Comparison of ENCODE assay signal across 6 cellular contexts in genomic region chr10:42828391-42828790, GRCh38. TPM values are rescaled to one million over a fixed set of nuclear protein-coding genes. Genes with fewer than 3 reads are reported as not detected.
DNase-seq lines count a peak whose midpoint lies in the region; ATAC-seq, FAIRE-seq and TF ChIP-seq lines count a peak whose summit lies in the region.
"Not testable (repeated sequence)": the region's sequence is repeated elsewhere in the genome, so short reads cannot be mapped to it uniquely, and the experiment has no call there.

No MANE protein-coding gene starts in this region.

- not testable (repeated sequence) for H4K91ac ChIP-seq in H1 (replicated peaks; ENCODE audit: insufficient read length, low read length)

- not testable (repeated sequence) for H2BK120ac ChIP-seq in H1 (replicated peaks; ENCODE audit: low read depth, low read length)

- H3K27ac ChIP-seq in GM23338 (ENCODE audit: low read depth) (peak overlapping the region; percentile 59; the same call in 1 of the 2 replicates), HUES64 (ENCODE audit: low read depth, low read length) (peak overlapping the region; percentile 81; the same call in 1 of the 2 replicates), iPS-20b (ENCODE audit: low read length) (peak overlapping the region; percentile 54)
- not testable (repeated sequence) for H3K27ac ChIP-seq in H1 (ENCODE audit: low read depth, low read length); neural progenitor cell

- 0 out of 2 replicates have a peak overlapping the region, but pooled peaks have one; percentile 50 for H2BK12ac ChIP-seq in H1 (ENCODE audit: low read depth, low read length)

- not testable (repeated sequence) for H3K14ac ChIP-seq in H1 (ENCODE audit: insufficient read length)

- not testable (repeated sequence) for FAIRE-seq in H1 (lab: Jason Lieb, UNC)

- H4K20me1 ChIP-seq in GM23338 (replicated peaks; ENCODE audit: insufficient read depth); H1 (replicated peaks in 1 of 2; ENCODE audit: control insufficient read depth in 1 of 2, insufficient read depth in 2 of 2, low read length in 2 of 2); neural progenitor cell (ENCODE audit: low read depth): not testable (repeated sequence)

- H3K4me1 Mint-ChIP-seq in GM23338 = peaks cover 40% of the 10 kb centered on the region
- peaks cover 21% of the 10 kb centered on the region for H3K4me1 Mint-ChIP-seq in neural progenitor cell

- H3K27me3 ChIP-seq in GM23338 (ENCODE audit: insufficient read depth); HAP-1 (ENCODE audit: low read depth); HUES64 (ENCODE audit: insufficient read depth, low read length); H1 (replicated peaks in 1 of 4; ENCODE audit: control insufficient read depth in 3 of 4, extremely low read depth in 1 of 4, insufficient read depth in 3 of 4, low read length in 3 of 4); iPS-20b (ENCODE audit: insufficient read depth, low read length); neural progenitor cell: not testable (repeated sequence)

- not testable (repeated sequence) for TF ChIP-seq RAD21 in H1 (IDR thresholded peaks at IDR 0.05 in 1 of 2, conservative IDR thresholded peaks at IDR 0.05 in 1 of 2; ENCODE audit: low read depth in 2 of 2, low read length in 2 of 2)

- H3K4me3 ChIP-seq in GM23338 (0 out of 2 replicates have a peak overlapping the region, but pooled peaks have one; percentile 20), H1 (ENCODE audit: extremely low read depth in 1 of 4, insufficient read depth in 2 of 4, low read depth in 3 of 4, low read length in 4 of 4) (peak overlapping the region in 1 of 4 experiments; percentile 15; a peak in 1 of 8 replicates), iPS-20b (ENCODE audit: low read length) (peak overlapping the region; percentile 51; the same call in 1 of the 2 replicates)
- not testable (repeated sequence) for H3K4me3 ChIP-seq in HAP-1; HUES64 (ENCODE audit: low read length); neural progenitor cell

- CTCF ChIA-PET in H1 (lab: Charles Lee; ENCODE audit: partially characterized antibody) = interaction anchor here (0.7 to 2.2 kb wide), 7 partner anchors 9 to 276 kb away, joined by 3 to 8 read pairs (median 4); no protein-coding TSS in a partner anchor

- not testable (repeated sequence) for H2BK20ac ChIP-seq in H1 (ENCODE audit: low read length)

- H4K8ac ChIP-seq in H1 (ENCODE audit: extremely low read depth, insufficient read depth, low read length) = not testable (repeated sequence)

- H2BK15ac ChIP-seq in H1 (ENCODE audit: low read length) = not testable (repeated sequence)

- not testable (repeated sequence) for H3K9me2 ChIP-seq in GM23338 (ENCODE audit: insufficient read depth)

- TF ChIP-seq EP300 in H1 (IDR thresholded peaks at IDR 0.05; ENCODE audit: borderline replicate concordance in 1 of 2, low read depth in 2 of 2, low read length in 2 of 2) = not testable (repeated sequence)

- H2AFZ ChIP-seq in GM23338; H1 (ENCODE audit: low read length); neural progenitor cell (replicated peaks): not testable (repeated sequence)

- not testable (repeated sequence) for H3K36me3 ChIP-seq in GM23338 (ENCODE audit: insufficient read depth); neural progenitor cell
- H3K36me3 ChIP-seq in HAP-1 (replicated peaks) (peaks cover 29% of the 10 kb centered on the region), HUES64 (ENCODE audit: insufficient read depth, low read length) (peaks cover 58% of the 10 kb centered on the region), H1 (ENCODE audit: control insufficient read depth in 2 of 4, insufficient read depth in 4 of 4, low read length in 3 of 4) (peaks cover 10 to 29% (median 19%) of the 10 kb centered on the region in 4 experiments), iPS-20b (ENCODE audit: insufficient read depth, low read depth, low read length) (peaks cover 62% of the 10 kb centered on the region)

- not testable (repeated sequence) for H3K9me3 ChIP-seq in HAP-1; HUES64 (ENCODE audit: insufficient read depth, low read depth, low read length); H1 (ENCODE audit: insufficient read depth in 2 of 2, low read depth in 1 of 2, low read length in 1 of 2); iPS-20b (ENCODE audit: insufficient read depth, low read depth, low read length); neural progenitor cell (ENCODE audit: low read depth)

- peak overlapping the region; percentile 72 for H3K4me2 ChIP-seq in GM23338
- H3K4me2 ChIP-seq in H1 (ENCODE audit: insufficient read depth in 1 of 2, low read depth in 2 of 2, low read length in 2 of 2) = peak overlapping the region; percentile 47 to 59
- H3K4me2 ChIP-seq in neural progenitor cell = peak overlapping the region; percentile 46

- not testable (repeated sequence) for H4K5ac ChIP-seq in H1 (ENCODE audit: insufficient read length, low read depth, low read length)

- not testable (repeated sequence) for H3K23ac ChIP-seq in H1 (ENCODE audit: insufficient read length)

- not testable (repeated sequence) for H3K23me2 ChIP-seq in H1 (ENCODE audit: low read depth, low read length)

- POLR2A ChIA-PET in H1 (lab: Charles Lee; ENCODE audit: partially characterized antibody) = interaction anchor here (1.7 kb wide), 1 partner anchor 12 kb away, joined by 7 read pairs; no protein-coding TSS in a partner anchor

- 44% methylated on average over 4 of the region's 4 CpGs for WGBS in HUES64
- WGBS in H1 (ENCODE audit: extremely low coverage in 1 of 2, insufficient coverage in 1 of 2, insufficient read length in 1 of 2, insufficient replicate concordance in 2 of 2, low coverage in 1 of 2, low lambda C conversion rate in 2 of 2, missing lambda C conversion rate in 1 of 2), 2 experiments = 15% methylated on average over 4 of the region's 4 CpGs; no CpG with 5 or more reads in 1 of the 2 experiments

- H3K18ac ChIP-seq in H1 (ENCODE audit: extremely low read depth, low read length) = not testable (repeated sequence)

- not testable (repeated sequence) for H3K79me1 ChIP-seq in H1 (ENCODE audit: low read depth, low read length)

- not testable (repeated sequence) for H3K56ac ChIP-seq in H1 (replicated peaks; ENCODE audit: insufficient read length, low read depth, low read length)

- H3K4me3 Mint-ChIP-seq in GM23338 = 0 out of 3 replicates have a peak overlapping the region, but pooled peaks have one; percentile 5
- H3K4me3 Mint-ChIP-seq in neural progenitor cell = not testable (repeated sequence)

- H3K4me1 ChIP-seq in GM23338 (ENCODE audit: insufficient read depth) (peaks cover 26% of the 10 kb centered on the region), HAP-1 (peaks cover 17% of the 10 kb centered on the region), HUES64 (ENCODE audit: insufficient read depth, low read length) (peaks cover 18% of the 10 kb centered on the region), H1 (replicated peaks in 1 of 4; ENCODE audit: control insufficient read depth in 3 of 4, insufficient read depth in 4 of 4, low read length in 3 of 4) (peaks cover 5 to 15% (median 10%) of the 10 kb centered on the region in 4 experiments), iPS-20b (ENCODE audit: insufficient read depth, low read length) (peaks cover 15% of the 10 kb centered on the region; the same call in 1 of the 2 replicates), neural progenitor cell (peaks cover 25% of the 10 kb centered on the region)

- H3K9me3 Mint-ChIP-seq in GM23338 = not testable (repeated sequence)
- H3K9me3 Mint-ChIP-seq in neural progenitor cell = peaks cover 18% of the 10 kb centered on the region

- H3K27me3 Mint-ChIP-seq in GM23338 (ENCODE audit: insufficient read depth, low read depth, poor library complexity); neural progenitor cell (ENCODE audit: insufficient read depth, low read depth): not testable (repeated sequence)

- not testable (repeated sequence) for H3F3A ChIP-seq in GM23338 (replicated peaks; ENCODE audit: low read depth)
- H3F3A ChIP-seq in neural progenitor cell (ENCODE audit: low read depth) = peaks cover 21% of the 10 kb centered on the region

- in situ Hi-C loops in HAP-1 (cut with MboI; ENCODE audit: low sequenced_read_pairs) = not testable (repeated sequence)

- not testable (repeated sequence) for H2AK5ac ChIP-seq in H1 (ENCODE audit: low read depth, low read length)

- TF ChIP-seq POLR2A in H1 (IDR thresholded peaks at IDR 0.05; ENCODE audit: control extremely low read depth in 1 of 2, low read depth in 2 of 2, low read length in 2 of 2) = not testable (repeated sequence)

- ATAC-seq in GM23338 = not testable (repeated sequence)

- TF ChIP-seq CTCF in GM23338 (conservative IDR thresholded peaks at IDR 0.05; ENCODE audit: low read depth in 2 of 2); H1 (IDR thresholded peaks at IDR 0.05; ENCODE audit: control extremely low read depth in 1 of 3, insufficient read depth in 1 of 3, low read depth in 1 of 3, low read length in 3 of 3); neural progenitor cell (IDR thresholded peaks at IDR 0.05): not testable (repeated sequence)

- H3K27ac Mint-ChIP-seq in GM23338 = 0 out of 2 replicates have a peak overlapping the region, but pooled peaks have one; percentile 62
- H3K27ac Mint-ChIP-seq in neural progenitor cell = not testable (repeated sequence)

- H3K79me2 ChIP-seq in GM23338 (replicated peaks; ENCODE audit: insufficient read depth) = peaks cover 25% of the 10 kb centered on the region
- not testable (repeated sequence) for H3K79me2 ChIP-seq in H1 (ENCODE audit: control insufficient read depth in 1 of 2, insufficient read depth in 2 of 2, low read length in 2 of 2)
- H3K79me2 ChIP-seq in neural progenitor cell (ENCODE audit: low read depth) = peaks cover 25% of the 10 kb centered on the region

- DNase-seq in GM23338 (ENCODE audit: low spot score); H1 (ENCODE audit: low read depth in 1 of 2, low spot score in 2 of 2): not testable (repeated sequence)
- DNase-seq in HAP-1 (ENCODE audit: low spot score in 2 of 2) = peak; percentile 63 to 68
- peak; percentile 55 for DNase-seq in neural progenitor cell (ENCODE audit: low spot score)

- H3K36me3 Mint-ChIP-seq in GM23338 (ENCODE audit: low read depth) (peaks cover 76% of the 10 kb centered on the region), neural progenitor cell (peaks cover 45% of the 10 kb centered on the region)

- H3K9ac ChIP-seq in HUES64 (ENCODE audit: low read depth, low read length); H1 (replicated peaks in 1 of 4; ENCODE audit: extremely low read depth in 1 of 4, low read depth in 3 of 4, low read length in 3 of 4); neural progenitor cell: not testable (repeated sequence)
- peak overlapping the region; percentile 43 for H3K9ac ChIP-seq in iPS-20b (ENCODE audit: low read depth, low read length)

- H2BK5ac ChIP-seq in H1 (ENCODE audit: low read depth, low read length) = not testable (repeated sequence)

- not testable (repeated sequence) for H3K4ac ChIP-seq in H1 (replicated peaks; ENCODE audit: insufficient read length, low read depth, low read length)

RNA-seq across cellular contexts. Expression of gene BMS1, which starts 45.8 kb away (rescaled TPM):
- total RNA-seq in GM23338 (2014; rRNA removed; shearing (Covaris generic)) = 37.1 and 37.7 TPM in 2 replicates
- 22.1 and 26.4 TPM in 2 replicates for polyA plus RNA-seq in GM23338 (2016; fragmentation: Nextera tagmentation; extraction: Ambion mirVana)
- 27.8 TPM for polyA plus RNA-seq in HUES64 (2013, experiment 1 of 2)
- polyA plus RNA-seq in HUES64 (2013, experiment 2 of 2) = 26.8 TPM
- total RNA-seq in H1 (2021; fragmentation: NEBNext Ultra II Directional; extraction: Animal tissue kit (Norgen Biotek cat#: 25700)) = 34.6 and 35.0 TPM in 2 replicates
- 3.7 and 3.8 TPM in 2 replicates for polyA plus RNA-seq in H1 (2011; rRNA removed)
- 8.9 TPM for polyA plus RNA-seq in H1 (2011; cell fraction: cytosol; rRNA removed)
- polyA plus RNA-seq in H1 (2011; cell fraction: nucleus; rRNA removed) = 4.3 TPM
- polyA plus RNA-seq in H1 (2012, experiment 1 of 2) = 27.0 to 38.8 TPM (median 30.4 TPM) in 4 replicates
- 1.9 TPM for polyA plus RNA-seq in H1 (2012, experiment 2 of 2)
- polyA plus RNA-seq in H1 (2013, experiment 1 of 2) = 19.3 TPM
- polyA plus RNA-seq in H1 (2013, experiment 2 of 2) = 18.9 TPM
- polyA minus RNA-seq in H1 (2011; rRNA and poly(A)+ RNA removed) = 9.8 and 11.1 TPM in 2 replicates
- 11.5 TPM for polyA minus RNA-seq in H1 (2011; cell fraction: cytosol; rRNA and poly(A)+ RNA removed)
- polyA minus RNA-seq in H1 (2011; cell fraction: nucleus; rRNA and poly(A)+ RNA removed) = 8.8 TPM
- total RNA-seq in neural progenitor cell (ENCODE audit: low replicate concordance) = 26.4 and 34.5 TPM in 2 replicates
